Comparison of ENCODE assay signal across 22 cellular contexts in genomic region chr4:145452447-145453162, GRCh38. TPM values are rescaled to one million over a fixed set of nuclear protein-coding genes. Genes with fewer than 3 reads are reported as not detected.
DNase-seq lines count a peak whose midpoint lies in the region; ATAC-seq, FAIRE-seq and TF ChIP-seq lines count a peak whose summit lies in the region.
"Had no signal": no experiment of that assay in that cellular context is flagged by ENCODE, and none has a peak within 500 bp of the region (broad histone marks: within the 10 kb centered on the region; RNA-seq: fewer than 3 reads in every experiment).

No MANE protein-coding gene starts in this region.

- no peak overlapping the region for H3K4me3 ChIP-seq in bronchial epithelial cell (ENCODE audit: low read depth, low read length)
- H3K4me3 ChIP-seq: BLaER1 had no signal

- POLR2A ChIA-PET in activated CD4-positive, alpha-beta memory T cell treated with anti-CD3 and anti-CD28 coated beads for 36 hours (lab: Charles Lee): no interaction called here

- intact Hi-C loops in head of caudate nucleus (cut with DNase I): no loop called here
- intact Hi-C loops in activated CD4-positive, alpha-beta memory T cell treated with anti-CD3 and anti-CD28 coated beads for 36 hours (cut with micrococcal nuclease): no loop called here

- peaks cover 12% of the 10 kb centered on the region for H3K27me3 Mint-ChIP-seq in activated CD4-positive, alpha-beta memory T cell treated with anti-CD3 and anti-CD28 coated beads for 36 hours

- peak; percentile 35 for DNase-seq in DMS53 (lab: John Stamatoyannopoulos, UW)
- no peak for DNase-seq in DMS53 treated with DMSO at 0.1 percent for 48 hours (lab: John Stamatoyannopoulos, UW; ENCODE audit: unreplicated experiment)
- peak; percentile 29 for DNase-seq in bronchial epithelial cell (ENCODE audit: low read depth)
- DNase-seq in left lobe of liver (ENCODE audit: low spot score): no peak
- DNase-seq in DMS153 treated with DMSO at 0.1 percent for 48 hours (lab: John Stamatoyannopoulos, UW; ENCODE audit: unreplicated experiment): no peak
- DNase-seq in C1 segment of cervical spinal cord (lab: John Stamatoyannopoulos, UW): no peak
- no peak for DNase-seq in head of caudate nucleus
- no peak for DNase-seq in activated CD4-positive, alpha-beta memory T cell treated with anti-CD3 and anti-CD28 coated beads for 36 hours
- DNase-seq: ACHN; Caco-2; CD4-positive, alpha-beta memory T cell; GDM1; H7; MM.1S; NCI-H1092; NCI-H1436 treated with DMSO at 0.1 percent for 48 hours; NCI-H1930; NCI-H2227 treated with DMSO at 0.1 percent for 48 hours; NCI-H510A treated with DMSO at 0.1 percent for 48 hours; NCI-H748 treated with DMSO at 0.1 percent for 48 hours had no signal

- no peak overlapping the region for H3K4me3 Mint-ChIP-seq in activated CD4-positive, alpha-beta memory T cell treated with anti-CD3 and anti-CD28 coated beads for 36 hours
- H3K4me3 Mint-ChIP-seq: CD4-positive, alpha-beta memory T cell had no signal

- H3K36me3 ChIP-seq in bronchial epithelial cell (ENCODE audit: control insufficient read depth, insufficient read depth, low read length): no peaks in the 10 kb centered on the region
- H3K36me3 ChIP-seq: BLaER1 had no signal

- no peak for TF ChIP-seq CTCF in bronchial epithelial cell (IDR thresholded peaks at IDR 0.05; ENCODE audit: insufficient read depth, low read length, severe bottlenecking)

- no peak for FAIRE-seq in bronchial epithelial cell (lab: Jason Lieb, UNC)

- H3K36me3 Mint-ChIP-seq in activated CD4-positive, alpha-beta memory T cell treated with anti-CD3 and anti-CD28 coated beads for 36 hours: no peaks in the 10 kb centered on the region
- H3K36me3 Mint-ChIP-seq: CD4-positive, alpha-beta memory T cell had no signal

- ATAC-seq in left lobe of liver: peak; percentile 65
- ATAC-seq: Panc1 had no signal

- CTCF ChIA-PET in activated CD4-positive, alpha-beta memory T cell treated with anti-CD3 and anti-CD28 coated beads for 36 hours (lab: Charles Lee): no interaction called here

- H3K27me3 ChIP-seq in bronchial epithelial cell (ENCODE audit: control insufficient read depth, insufficient read depth, low read length): no peaks in the 10 kb centered on the region
- H3K27me3 ChIP-seq: BLaER1 had no signal

- no peaks in the 10 kb centered on the region for H3K9me3 Mint-ChIP-seq in activated CD4-positive, alpha-beta memory T cell treated with anti-CD3 and anti-CD28 coated beads for 36 hours

- no peak overlapping the region for H3K27ac Mint-ChIP-seq in activated CD4-positive, alpha-beta memory T cell treated with anti-CD3 and anti-CD28 coated beads for 36 hours
- H3K27ac Mint-ChIP-seq: CD4-positive, alpha-beta memory T cell had no signal

- no peaks in the 10 kb centered on the region for H3K4me1 Mint-ChIP-seq in activated CD4-positive, alpha-beta memory T cell treated with anti-CD3 and anti-CD28 coated beads for 36 hours (ENCODE audit: low read depth)
- H3K4me1 Mint-ChIP-seq: CD4-positive, alpha-beta memory T cell had no signal

RNA-seq across cellular contexts. Expression of gene SMAD1, which starts 29.0 kb away (rescaled TPM):
- total RNA-seq in bronchial epithelial cell (11.1 and 16.6 TPM in 2 replicates), left lobe of liver (15.3 TPM)
- 1 to 10 TPM; 2.8 to 2.9 TPM for total RNA-seq in activated CD4-positive, alpha-beta memory T cell treated with anti-CD3 and anti-CD28 coated beads for 36 hours

Comparison
In these comparisons a context has a peak if more than half of its experiments do, and no peak if none do; other contexts are left out.
1. DNase-seq: peak in DMS53 (single experiment) and bronchial epithelial cell (single experiment); none in DMS53 treated with DMSO at 0.1 percent for 48 hours (single experiment), left lobe of liver (single experiment), DMS153 treated with DMSO at 0.1 percent for 48 hours (single experiment), C1 segment of cervical spinal cord (0 of 14), head of caudate nucleus (0 of 42) and activated CD4-positive, alpha-beta memory T cell treated with anti-CD3 and anti-CD28 coated beads for 36 hours (single experiment).